21 cellular contexts compared by ENCODE assay signal in genomic region chr4:111837761-111838160, GRCh38.
DNase-seq lines count a peak whose midpoint lies in the region; ATAC-seq, FAIRE-seq and TF ChIP-seq lines count a peak whose summit lies in the region.
"Had no signal": no experiment of that assay in that cellular context is flagged by ENCODE, and none has a peak within 500 bp of the region (broad histone marks: within the 10 kb centered on the region; RNA-seq: fewer than 3 reads in every experiment).

No MANE protein-coding gene starts in this region.

- H3K4me3 ChIP-seq in bronchial epithelial cell (ENCODE audit: low read depth, low read length): no peak overlapping the region
- no peak overlapping the region for H3K4me3 ChIP-seq in trophoblast cell (ENCODE audit: low read depth, low read length)
- H3K4me3 ChIP-seq in endodermal cell (ENCODE audit: low read length): no peak overlapping the region
- H3K4me3 ChIP-seq: BLaER1, GM23248 had no signal

- no peak for ATAC-seq in GM19397 (IDR thresholded peaks at IDR 0.05; ENCODE audit: unreplicated experiment)
- ATAC-seq: CD8-positive, alpha-beta T cell had no signal

- no peak overlapping the region for H2BK12ac ChIP-seq in trophoblast cell (ENCODE audit: low read length)

- no peak overlapping the region for H3K9ac ChIP-seq in trophoblast cell (ENCODE audit: low read length)
- no peak overlapping the region for H3K9ac ChIP-seq in endodermal cell (ENCODE audit: extremely low read depth, low read length, poor library complexity, severe bottlenecking)
- H3K9ac ChIP-seq: BLaER1, GM23248 had no signal

- WGBS in trophoblast cell (ENCODE audit: extremely low coverage, insufficient coverage, insufficient read length): no CpG with 5 or more reads among the region's 2 CpGs
- 84% methylated on average over 2 of the region's 2 CpGs; no CpG with 5 or more reads in 1 of the 2 experiments for WGBS in endodermal cell (ENCODE audit: insufficient coverage in 1 of 2, insufficient read length in 1 of 2), 2 experiments

- no peak overlapping the region for H2AFZ ChIP-seq in trophoblast cell (ENCODE audit: insufficient read depth, low read length, poor library complexity)
- H2AFZ ChIP-seq: GM23248 had no signal

- H3K27ac ChIP-seq in trophoblast cell (ENCODE audit: low read depth, low read length): no peak overlapping the region
- no peak overlapping the region for H3K27ac ChIP-seq in endodermal cell (ENCODE audit: low read depth, low read length)
- H3K27ac ChIP-seq: BLaER1, C4-2B, GM23248 had no signal

- no peaks in the 10 kb centered on the region for H3K36me3 ChIP-seq in bronchial epithelial cell (ENCODE audit: control insufficient read depth, insufficient read depth, low read length)
- no peaks in the 10 kb centered on the region for H3K36me3 ChIP-seq in trophoblast cell (ENCODE audit: control insufficient read depth in 1 of 2, insufficient read depth in 2 of 2, low read length in 2 of 2)
- H3K36me3 ChIP-seq in endodermal cell (ENCODE audit: control insufficient read depth, insufficient read depth, low read length): no peaks in the 10 kb centered on the region
- H3K36me3 ChIP-seq: BLaER1 had no signal

- no peak overlapping the region for H3K23ac ChIP-seq in trophoblast cell (ENCODE audit: low read length)

- H3K4me1 ChIP-seq in trophoblast cell (ENCODE audit: control insufficient read depth in 1 of 2, insufficient read depth in 2 of 2, low read length in 2 of 2): no peaks in the 10 kb centered on the region
- no peaks in the 10 kb centered on the region for H3K4me1 ChIP-seq in endodermal cell (ENCODE audit: control insufficient read depth, insufficient read depth, low read length)
- H3K4me1 ChIP-seq: BLaER1, Caco-2 had no signal

- H3K9me3 Mint-ChIP-seq in endodermal cell: peaks cover 3% of the 10 kb centered on the region

- H3K79me1 ChIP-seq in trophoblast cell (ENCODE audit: low read length): no peaks in the 10 kb centered on the region

- H2BK120ac ChIP-seq in trophoblast cell (ENCODE audit: insufficient read depth, low read length, poor library complexity): no peak overlapping the region

- no peaks in the 10 kb centered on the region for H3K79me2 ChIP-seq in trophoblast cell (ENCODE audit: control insufficient read depth, insufficient read depth, low read length, poor library complexity)

- H3K14ac ChIP-seq in trophoblast cell (ENCODE audit: low read length): no peak overlapping the region

- H3K4me1 Mint-ChIP-seq in endodermal cell: peaks cover 8% of the 10 kb centered on the region
- H3K4me1 Mint-ChIP-seq: B cell; CD4-positive, CD25-positive, alpha-beta regulatory T cell had no signal

- no peaks in the 10 kb centered on the region for H3K36me3 Mint-ChIP-seq in endodermal cell (ENCODE audit: low read depth)
- H3K36me3 Mint-ChIP-seq: CD4-positive, CD25-positive, alpha-beta regulatory T cell; CD8-positive, alpha-beta T cell had no signal

- TF ChIP-seq CTCF in bronchial epithelial cell (IDR thresholded peaks at IDR 0.05; ENCODE audit: insufficient read depth, low read length, severe bottlenecking) (no peak), endodermal cell (conservative IDR thresholded peaks at IDR 0.05) (no peak)

- no peak overlapping the region for H2AK5ac ChIP-seq in trophoblast cell (ENCODE audit: low read length)

- H3K9me3 ChIP-seq in trophoblast cell (ENCODE audit: insufficient read depth, low read depth, low read length) (peaks cover 2% of the 10 kb centered on the region), endodermal cell (ENCODE audit: control insufficient read depth, low read length) (no peaks in the 10 kb centered on the region)
- H3K9me3 ChIP-seq: Caco-2 had no signal

- H3K4me3 Mint-ChIP-seq in endodermal cell: no peak overlapping the region
- H3K4me3 Mint-ChIP-seq: B cell; CD8-positive, alpha-beta T cell had no signal

- no peak overlapping the region for H4K8ac ChIP-seq in trophoblast cell (ENCODE audit: low read depth, low read length)

- H3K4ac ChIP-seq in trophoblast cell (ENCODE audit: low read depth, low read length): no peak overlapping the region

- H3K27me3 Mint-ChIP-seq in endodermal cell (ENCODE audit: insufficient read depth): no peaks in the 10 kb centered on the region
- H3K27me3 Mint-ChIP-seq: CD4-positive, CD25-positive, alpha-beta regulatory T cell had no signal

- H3K18ac ChIP-seq in trophoblast cell (ENCODE audit: low read length): no peak overlapping the region

- H3K4me2 ChIP-seq in trophoblast cell (ENCODE audit: low read length): no peak overlapping the region
- H3K4me2 ChIP-seq: BLaER1 had no signal

- H4K12ac ChIP-seq in trophoblast cell (ENCODE audit: low read depth, low read length): no peak overlapping the region

- H3K27me3 ChIP-seq in bronchial epithelial cell (ENCODE audit: control insufficient read depth, insufficient read depth, low read length): peaks cover 1% of the 10 kb centered on the region
- no peaks in the 10 kb centered on the region for H3K27me3 ChIP-seq in trophoblast cell (ENCODE audit: insufficient read depth, low read length)
- no peaks in the 10 kb centered on the region for H3K27me3 ChIP-seq in endodermal cell (ENCODE audit: control insufficient read depth, insufficient read depth, low read length, poor library complexity, severe bottlenecking)
- H3K27me3 ChIP-seq: BLaER1 had no signal

- no peak overlapping the region for H2BK5ac ChIP-seq in trophoblast cell (ENCODE audit: low read depth, low read length, poor library complexity)

- DNase-seq in ELR (ENCODE audit: low read depth) (peak; percentile 26), NCI-H226 (peak; percentile 13), bronchial epithelial cell (ENCODE audit: low read depth) (peak; percentile 21), trophoblast cell (peak; percentile 40 to 57), endodermal cell (no peak)
- DNase-seq in activated CD4-positive, alpha-beta T cell treated with anti-CD3 and anti-CD28 coated beads, Interleukin-2, amount 50 U/mL, for 4 hours: no peak
- DNase-seq: Caco-2; CD4-positive, CD25-positive, alpha-beta regulatory T cell; CD8-positive, alpha-beta T cell; DMS53; DMS79 treated with DMSO at 0.1 percent for 48 hours; GM23248; H7; HCEC 1CT had no signal

- H3K27ac Mint-ChIP-seq in endodermal cell: no peak overlapping the region
- H3K27ac Mint-ChIP-seq: B cell; CD4-positive, CD25-positive, alpha-beta regulatory T cell; CD8-positive, alpha-beta T cell had no signal

- no peak overlapping the region for H4K91ac ChIP-seq in trophoblast cell (ENCODE audit: low read depth, low read length)

- no peak for FAIRE-seq in bronchial epithelial cell (lab: Jason Lieb, UNC)
- FAIRE-seq: G401.6, GM12892, H1 had no signal

Comparison
In these comparisons a context has a peak if more than half of its experiments do, and no peak if none do; other contexts are left out.
1. DNase-seq: peak in ELR (single experiment), NCI-H226 (single experiment), bronchial epithelial cell (single experiment) and trophoblast cell (2 of 2); none in activated CD4-positive, alpha-beta T cell treated with anti-CD3 and anti-CD28 coated beads, Interleukin-2, amount 50 U/mL, for 4 hours (0 of 2) and endodermal cell (single experiment).